Comparison of ENCODE assay signal across 8 cellular contexts in genomic region chr22:50189849-50190181, GRCh38. TPM values are rescaled to one million over a fixed set of nuclear protein-coding genes. Genes with fewer than 3 reads are reported as not detected.
DNase-seq lines count a peak whose midpoint lies in the region; ATAC-seq and TF ChIP-seq lines count a peak whose summit lies in the region.

No MANE protein-coding gene starts in this region.

- H3K4me3 Mint-ChIP-seq in CD14-positive monocyte, result peak overlapping the region; percentile 83 to 89
- peak overlapping the region; percentile 85 to 95 (median 90) for H3K4me3 Mint-ChIP-seq in naive thymus-derived CD8-positive, alpha-beta T cell

- no peaks in the 10 kb centered on the region for H3K9me3 Mint-ChIP-seq in CD14-positive monocyte
- H3K9me3 Mint-ChIP-seq in naive thymus-derived CD8-positive, alpha-beta T cell, result no peaks in the 10 kb centered on the region

- BruUV-seq in mammary epithelial cell (replicated peaks; lab: Mats Ljungman, UMichigan), result no TSS peak

- peak overlapping the region; percentile 91; the same call in 1 of the 2 replicates for H3K4me2 ChIP-seq in KMS-11
- H3K4me2 ChIP-seq in mammary epithelial cell (ENCODE audit: insufficient read depth, low read depth, low read length), result peak overlapping the region; percentile 86

- H3K27me3 ChIP-seq in KMS-11 (ENCODE audit: insufficient read depth, low read depth) (no peaks in the 10 kb centered on the region), mammary epithelial cell (ENCODE audit: insufficient read depth, low read length) (no peaks in the 10 kb centered on the region)

- H2AFZ ChIP-seq in KMS-11 (ENCODE audit: low read depth), result no peak overlapping the region
- H2AFZ ChIP-seq in mammary epithelial cell (ENCODE audit: low read depth, low read length), result peak overlapping the region; percentile 81

- peak overlapping the region; percentile 95 for H3K27ac ChIP-seq in KMS-11
- peak overlapping the region; percentile 68 for H3K27ac ChIP-seq in mammary epithelial cell (ENCODE audit: insufficient read depth, low read depth, low read length)

- TF ChIP-seq CTCF in CD14-positive monocyte (IDR thresholded peaks at IDR 0.05) (no peak), KMS-11 (conservative IDR thresholded peaks at IDR 0.05; ENCODE audit: low read depth, low read length) (no peak), mammary epithelial cell (conservative IDR thresholded peaks at IDR 0.05 in 1 of 2, IDR thresholded peaks at IDR 0.05 in 1 of 2; ENCODE audit: extremely low read depth in 1 of 2, insufficient read depth in 1 of 2, low read depth in 1 of 2, low read length in 2 of 2) (no peak)

- peak overlapping the region; percentile 98 to 100 (median 100) for H3K27ac Mint-ChIP-seq in CD14-positive monocyte
- H3K27ac Mint-ChIP-seq in naive thymus-derived CD8-positive, alpha-beta T cell, result peak overlapping the region; percentile 91 to 100 (median 100)

- peaks cover 57% of the 10 kb centered on the region for H3K4me1 Mint-ChIP-seq in CD14-positive monocyte
- peaks cover 18 to 59% (median 51%) of the 10 kb centered on the region in 4 donors for H3K4me1 Mint-ChIP-seq in naive thymus-derived CD8-positive, alpha-beta T cell

- peaks cover 42% of the 10 kb centered on the region for H3K4me1 ChIP-seq in KMS-11 (ENCODE audit: low read depth, poor library complexity, severe bottlenecking)
- H3K4me1 ChIP-seq in mammary epithelial cell (ENCODE audit: insufficient read depth, low read length), result peaks cover 46% of the 10 kb centered on the region

- H3K36me3 ChIP-seq in KMS-11 (ENCODE audit: insufficient read depth) (no peaks in the 10 kb centered on the region), mammary epithelial cell (ENCODE audit: insufficient read depth, low read length) (peaks cover 9% of the 10 kb centered on the region)

- DNase-seq in CD14-positive monocyte (ENCODE audit: low spot score) (peak; percentile 40), mammary epithelial cell (no peak), amniotic stem cell (lab: John Stamatoyannopoulos, UW) (no peak), DMS79 (lab: John Stamatoyannopoulos, UW) (no peak)
- no peak for DNase-seq in naive thymus-derived CD8-positive, alpha-beta T cell
- no peak for DNase-seq in stimulated activated CD4-positive, alpha-beta T cell treated with anti-CD3 and anti-CD28 coated beads, Interleukin-4, amount 100 ng/mL, for 1 hour

- in situ Hi-C loops in mammary epithelial cell (cut with MboI; ENCODE audit: low sequenced_read_pairs in 2 of 2), result no loop called here

- POLR2A ChIA-PET in naive thymus-derived CD8-positive, alpha-beta T cell (lab: Charles Lee), result interaction anchor here (0.7 to 2.8 kb wide), 12 partner anchors 9 to 431 kb away, joined by 3 to 23 read pairs (median 8); partner anchors contain the start of genes HDAC10, PIM3 and SELENOO

- ATAC-seq in naive thymus-derived CD8-positive, alpha-beta T cell, result peak; percentile 0 to 4
- ATAC-seq in HG02588 (IDR thresholded peaks at IDR 0.05; ENCODE audit: unreplicated experiment), result no peak

- peaks cover 24 to 36% of the 10 kb centered on the region in 2 donors for H3K36me3 Mint-ChIP-seq in CD14-positive monocyte
- peaks cover 0 to 4% (median 0%) of the 10 kb centered on the region in 3 donors for H3K36me3 Mint-ChIP-seq in naive thymus-derived CD8-positive, alpha-beta T cell

- H3K27me3 Mint-ChIP-seq in CD14-positive monocyte (ENCODE audit: low read depth in 3 of 3), result peaks cover 0 to 2% (median 0%) of the 10 kb centered on the region in 3 donors
- no peaks in the 10 kb centered on the region for H3K27me3 Mint-ChIP-seq in naive thymus-derived CD8-positive, alpha-beta T cell

- H3K9ac ChIP-seq in KMS-11, result peak overlapping the region; percentile 93
- H3K9ac ChIP-seq in mammary epithelial cell (ENCODE audit: insufficient read depth, low read length), result peak overlapping the region; percentile 40

- CTCF ChIA-PET in mammary epithelial cell (lab: Charles Lee; ENCODE audit: low non-redundant PET), result no interaction called here

- WGBS in mammary epithelial cell (ENCODE audit: low coverage, missing lambda C conversion rate), result 13% methylated on average over 2 of the region's 4 CpGs

- no peaks in the 10 kb centered on the region for H4K20me1 ChIP-seq in KMS-11 (ENCODE audit: insufficient read depth)
- no peaks in the 10 kb centered on the region for H4K20me1 ChIP-seq in mammary epithelial cell (ENCODE audit: insufficient read depth, low read length)

- dilution Hi-C loops in mammary epithelial cell (cut with HindIII; ENCODE audit: low sequenced_read_pairs), result loop anchor here (5.0 to 10.0 kb wide), 4 partner anchors 38 to 385 kb away; partner anchors contain the start of genes ADM2, CPT1B and MIOX

- no peaks in the 10 kb centered on the region for H3K9me3 ChIP-seq in mammary epithelial cell (replicated peaks; ENCODE audit: insufficient read depth, low read length)

- H3K4me3 ChIP-seq in KMS-11 (IDR thresholded peaks at IDR 0.05; ENCODE audit: insufficient read depth, low read depth, low read length), result no peak overlapping the region
- H3K4me3 ChIP-seq in mammary epithelial cell (replicated peaks in 1 of 3; ENCODE audit: insufficient read depth in 1 of 3, low read depth in 2 of 3, low read length in 3 of 3), result peak overlapping the region in 2 of 3 experiments; percentile 54 to 57

- intact Hi-C loops in CD14-positive monocyte (cut with micrococcal nuclease) (loop anchor here in 1 of 2 donors (2.0 to 5.0 kb wide), 2 partner anchors 253 to 342 kb away; partner anchors contain the start of gene TYMP), mammary epithelial cell (cut with micrococcal nuclease) (loop anchor here (1.0 kb wide), 1 partner anchor 41 kb away; no protein-coding TSS in a partner anchor)

- H3K79me2 ChIP-seq in KMS-11 (ENCODE audit: insufficient read depth, low read depth) (peaks cover 36% of the 10 kb centered on the region), mammary epithelial cell (ENCODE audit: insufficient read depth, low read length) (peaks cover 90% of the 10 kb centered on the region)

RNA-seq across cellular contexts. Expression of gene TRABD, which starts 4.1 kb away (rescaled TPM):
- 10 to 100 TPM; 34.5 to 39.3 TPM for polyA plus RNA-seq in CD14-positive monocyte
- total RNA-seq in mammary epithelial cell, result 10 to 100 TPM; 25.8 to 63.5 TPM
- 53.4 TPM for polyA plus RNA-seq in mammary epithelial cell
- 43.4 TPM for polyA minus RNA-seq in mammary epithelial cell
- 100 to 1,000 TPM; 103 to 113 TPM for total RNA-seq in naive thymus-derived CD8-positive, alpha-beta T cell
- 10 to 100 TPM; 28.7 to 46.7 (median 31.2) TPM for polyA plus RNA-seq in naive thymus-derived CD8-positive, alpha-beta T cell

RNA-seq across cellular contexts. Expression of gene SELENOO, which starts 11.0 kb away (rescaled TPM):
- 1 to 10 TPM; 2.7 to 8.7 TPM for polyA plus RNA-seq in CD14-positive monocyte
- total RNA-seq in mammary epithelial cell, result 10 to 100 TPM; 21.5 to 36.9 TPM
- polyA plus RNA-seq in mammary epithelial cell, result 39.7 TPM
- polyA minus RNA-seq in mammary epithelial cell, result 12.8 TPM
- total RNA-seq in naive thymus-derived CD8-positive, alpha-beta T cell, result 10 to 100 TPM; 40.3 to 42.4 TPM
- 1 to 10 TPM; 3.1 to 8.8 (median 5.2) TPM for polyA plus RNA-seq in naive thymus-derived CD8-positive, alpha-beta T cell

RNA-seq across cellular contexts. Expression of gene PANX2, which starts 19.3 kb away (rescaled TPM):
- polyA plus RNA-seq in CD14-positive monocyte (under 1 TPM in 1 of 2 donors, not detected in 1; 0.05 TPM), mammary epithelial cell (1.8 TPM)
- 1 to 10 TPM in 1 of 2 donors, under 1 TPM in 1; 0.83 to 4.4 TPM for total RNA-seq in mammary epithelial cell
- 0.67 TPM for polyA minus RNA-seq in mammary epithelial cell
- total RNA-seq in naive thymus-derived CD8-positive, alpha-beta T cell, result under 1 TPM; 0.25 to 0.26 TPM
- not detected for polyA plus RNA-seq in naive thymus-derived CD8-positive, alpha-beta T cell

RNA-seq across cellular contexts. Expression of gene TUBGCP6, which starts 55.0 kb away (rescaled TPM):
- polyA plus RNA-seq in CD14-positive monocyte (1 to 10 TPM; 3.7 to 4.3 TPM), mammary epithelial cell (12.3 TPM)
- total RNA-seq in mammary epithelial cell, result 10 to 100 TPM; 33.0 to 34.0 TPM
- 18.7 TPM for polyA minus RNA-seq in mammary epithelial cell
- total RNA-seq in naive thymus-derived CD8-positive, alpha-beta T cell, result 100 to 1,000 TPM; 153 to 156 TPM
- 10 to 100 TPM in 2 of 3 donors, 1 to 10 TPM in 1; 9.3 to 25.2 (median 17.3) TPM for polyA plus RNA-seq in naive thymus-derived CD8-positive, alpha-beta T cell
